Comparison of ENCODE assay signal across 21 cellular contexts in the genomic region with DNA sequence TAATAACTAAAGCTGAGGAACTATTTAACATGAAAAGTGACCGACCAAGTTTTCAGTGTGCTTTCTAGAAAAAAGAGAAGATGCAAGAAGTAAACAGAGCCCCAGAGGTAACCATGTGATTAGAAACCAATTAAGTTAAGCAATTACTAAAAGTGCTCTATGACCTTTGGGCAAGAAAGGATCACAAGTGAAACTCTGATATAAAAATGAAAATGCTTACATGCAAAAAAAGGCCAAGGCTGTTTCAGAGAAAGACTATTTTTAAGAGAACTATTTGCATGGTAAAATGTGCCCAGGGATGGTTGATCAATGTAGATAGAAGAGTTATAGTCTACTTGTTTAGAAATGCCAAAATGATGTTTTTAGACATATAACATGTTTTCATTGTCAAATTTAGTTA. TPM values are rescaled to one million over a fixed set of nuclear protein-coding genes. Genes with fewer than 3 reads are reported as not detected.
DNase-seq lines count a peak whose midpoint lies in the region; ATAC-seq, FAIRE-seq and TF ChIP-seq lines count a peak whose summit lies in the region.
"Had no signal": no experiment of that assay in that cellular context is flagged by ENCODE, and none has a peak within 500 bp of the region (broad histone marks: within the 10 kb centered on the region; RNA-seq: fewer than 3 reads in every experiment).

No MANE protein-coding gene starts in this region.

- TF ChIP-seq CTCF in chondrocyte (IDR thresholded peaks at IDR 0.05), result no peak

- peaks cover 26% of the 10 kb centered on the region for H3K4me1 Mint-ChIP-seq in activated CD8-positive, alpha-beta memory T cell treated with anti-CD3 and anti-CD28 coated beads, Interleukin-2, amount 10 ng/mL, durations not matched to agents 7 days and 5 days
- H3K4me1 Mint-ChIP-seq in stimulated activated effector memory CD8-positive, alpha-beta T cell treated with anti-CD3 and anti-CD28 coated beads, Interleukin-12 subunit alpha, Interleukin-12 subunit beta, amount 100 ng/mL, for 72 hours, result peaks cover 25% of the 10 kb centered on the region
- peaks cover 18% of the 10 kb centered on the region for H3K4me1 Mint-ChIP-seq in chondrocyte (ENCODE audit: low read depth)

- H3K36me3 Mint-ChIP-seq in activated CD8-positive, alpha-beta memory T cell treated with anti-CD3 and anti-CD28 coated beads, Interleukin-2, amount 10 ng/mL, durations not matched to agents 7 days and 5 days, result peaks cover 21% of the 10 kb centered on the region
- H3K36me3 Mint-ChIP-seq in stimulated activated effector memory CD8-positive, alpha-beta T cell treated with anti-CD3 and anti-CD28 coated beads, Interleukin-12 subunit alpha, Interleukin-12 subunit beta, amount 100 ng/mL, for 72 hours, result peaks cover 49% of the 10 kb centered on the region
- H3K36me3 Mint-ChIP-seq in chondrocyte (ENCODE audit: low read depth), result peaks cover 17% of the 10 kb centered on the region

- H3K27ac Mint-ChIP-seq in activated CD8-positive, alpha-beta memory T cell treated with anti-CD3 and anti-CD28 coated beads, Interleukin-2, amount 10 ng/mL, durations not matched to agents 7 days and 5 days, result peak overlapping the region; percentile 50
- H3K27ac Mint-ChIP-seq in stimulated activated effector memory CD8-positive, alpha-beta T cell treated with anti-CD3 and anti-CD28 coated beads, Interleukin-12 subunit alpha, Interleukin-12 subunit beta, amount 100 ng/mL, for 72 hours, result peak overlapping the region; percentile 48
- H3K27ac Mint-ChIP-seq in chondrocyte (ENCODE audit: unreplicated experiment), result no peak overlapping the region
- H3K27ac Mint-ChIP-seq: CD14-positive monocyte had no signal

- ATAC-seq in activated CD8-positive, alpha-beta memory T cell treated with anti-CD3 and anti-CD28 coated beads, Interleukin-2, amount 10 ng/mL, durations not matched to agents 7 days and 5 days, result no peak
- ATAC-seq in GM21723 (IDR thresholded peaks at IDR 0.05; ENCODE audit: unreplicated experiment) (peak; percentile 51), GM18505 (IDR thresholded peaks at IDR 0.05; ENCODE audit: unreplicated experiment) (no peak)
- ATAC-seq in stimulated activated effector memory CD8-positive, alpha-beta T cell treated with anti-CD3 and anti-CD28 coated beads, Interleukin-12 subunit alpha, Interleukin-12 subunit beta, amount 100 ng/mL, for 72 hours, result no peak
- ATAC-seq: left lung, mucosa of descending colon had no signal

- no peaks in the 10 kb centered on the region for H3K27me3 Mint-ChIP-seq in activated CD8-positive, alpha-beta memory T cell treated with anti-CD3 and anti-CD28 coated beads, Interleukin-2, amount 10 ng/mL, durations not matched to agents 7 days and 5 days
- H3K27me3 Mint-ChIP-seq in chondrocyte (ENCODE audit: low read depth), result no peaks in the 10 kb centered on the region

- FAIRE-seq in HTR-8/SVneo (lab: Jason Lieb, UNC), result peak; percentile 26
- FAIRE-seq: TTC549 had no signal

- TF ChIP-seq POLR2A in GM18505 (IDR thresholded peaks at IDR 0.05; ENCODE audit: borderline replicate concordance, extremely low read depth, insufficient read depth, insufficient read length), result no peak

- DNase-seq in activated CD8-positive, alpha-beta memory T cell treated with anti-CD3 and anti-CD28 coated beads, Interleukin-2, amount 10 ng/mL, durations not matched to agents 7 days and 5 days, result no peak
- DNase-seq in activated CD8-positive, alpha-beta memory T cell treated with anti-CD3 and anti-CD28 coated beads, Interleukin-2, amount 50 U/mL, for 4 hours, result no peak
- DNase-seq in HTR-8/SVneo (ENCODE audit: insufficient read length, low spot score) (no peak), chondrocyte (ENCODE audit: low spot score) (no peak), 8988T (no peak)
- no peak for DNase-seq in stimulated activated effector memory CD8-positive, alpha-beta T cell treated with anti-CD3 and anti-CD28 coated beads, Interleukin-12 subunit alpha, Interleukin-12 subunit beta, amount 100 ng/mL, for 72 hours (ENCODE audit: low spot score in 2 of 2)
- DNase-seq: activated effector memory CD4-positive, alpha-beta T cell treated with Interleukin-2 at 50 U/mL for 16 hours; amygdala; caudate nucleus; DMS79; KG1; left lung; mucosa of descending colon; NCI-H1092 treated with DMSO at 0.1 percent for 48 hours; NCI-H774; occipital lobe; Peyer's patch had no signal

- no peaks in the 10 kb centered on the region for H3K9me3 Mint-ChIP-seq in activated CD8-positive, alpha-beta memory T cell treated with anti-CD3 and anti-CD28 coated beads, Interleukin-2, amount 10 ng/mL, durations not matched to agents 7 days and 5 days (ENCODE audit: low read depth)
- no peaks in the 10 kb centered on the region for H3K9me3 Mint-ChIP-seq in stimulated activated effector memory CD8-positive, alpha-beta T cell treated with anti-CD3 and anti-CD28 coated beads, Interleukin-12 subunit alpha, Interleukin-12 subunit beta, amount 100 ng/mL, for 72 hours
- no peaks in the 10 kb centered on the region for H3K9me3 Mint-ChIP-seq in chondrocyte (ENCODE audit: low read depth)

- CTCF ChIA-PET in activated CD8-positive, alpha-beta memory T cell treated with anti-CD3 and anti-CD28 coated beads, Interleukin-2, amount 10 ng/mL, durations not matched to agents 7 days and 5 days (lab: Charles Lee), result interaction anchor here (1.2 kb wide), 1 partner anchor 22 kb away, joined by 3 read pairs; a partner anchor contains a TSS

- H3K4me3 Mint-ChIP-seq in activated CD8-positive, alpha-beta memory T cell treated with anti-CD3 and anti-CD28 coated beads, Interleukin-2, amount 10 ng/mL, durations not matched to agents 7 days and 5 days, result no peak overlapping the region
- H3K4me3 Mint-ChIP-seq in stimulated activated effector memory CD8-positive, alpha-beta T cell treated with anti-CD3 and anti-CD28 coated beads, Interleukin-12 subunit alpha, Interleukin-12 subunit beta, amount 100 ng/mL, for 72 hours, result no peak overlapping the region
- no peak overlapping the region for H3K4me3 Mint-ChIP-seq in chondrocyte (ENCODE audit: unreplicated experiment)
- H3K4me3 Mint-ChIP-seq: CD14-positive monocyte had no signal

RNA-seq across cellular contexts. Expression of a gene that starts 22.0 kb away (rescaled TPM):
- 10 to 100 TPM in 1 of 2 experiments, 1 to 10 TPM in 1; 9.5 to 11.5 TPM for total RNA-seq in activated CD8-positive, alpha-beta memory T cell treated with anti-CD3 and anti-CD28 coated beads, Interleukin-2, amount 10 ng/mL, durations not matched to agents 7 days and 5 days
- 13.7 to 15.5 TPM (median 13.9 TPM) in 3 replicates for total RNA-seq in chondrocyte

RNA-seq across cellular contexts. Expression of a gene that starts 49.7 kb away (rescaled TPM):
- 100 to 1,000 TPM; 179 to 204 TPM for total RNA-seq in activated CD8-positive, alpha-beta memory T cell treated with anti-CD3 and anti-CD28 coated beads, Interleukin-2, amount 10 ng/mL, durations not matched to agents 7 days and 5 days
- 241 to 295 TPM (median 288 TPM) in 3 replicates for total RNA-seq in chondrocyte
